In genomic region chr3:11605398-11605797, GRCh38 we compare ENCODE assay signal across 16 cellular contexts. TPM values are rescaled to one million over a fixed set of nuclear protein-coding genes. Genes with fewer than 3 reads are reported as not detected.
DNase-seq lines count a peak whose midpoint lies in the region; ATAC-seq, FAIRE-seq and TF ChIP-seq lines count a peak whose summit lies in the region.
"Had no signal": no experiment of that assay in that cellular context is flagged by ENCODE, and none has a peak within 500 bp of the region (broad histone marks: within the 10 kb centered on the region; RNA-seq: fewer than 3 reads in every experiment).

No MANE protein-coding gene starts in this region.

- H3K4me1 Mint-ChIP-seq in HFFc6 (ENCODE audit: low read depth) (peaks cover 99% of the 10 kb centered on the region), endothelial cell (ENCODE audit: unreplicated experiment) (peaks cover 63% of the 10 kb centered on the region), osteocyte (ENCODE audit: unreplicated experiment) (peaks cover 96% of the 10 kb centered on the region)

- POLR2A ChIA-PET in A549 (lab: Yijun Ruan, JAX): no interaction called here

- TF ChIP-seq CTCF in A549 (IDR thresholded peaks at IDR 0.05) (no peak), HFFc6 (IDR thresholded peaks at IDR 0.05) (no peak), endothelial cell (IDR thresholded peaks at IDR 0.05; ENCODE audit: unreplicated experiment) (no peak), osteocyte (IDR thresholded peaks at IDR 0.05) (no peak)

- no peak overlapping the region for H3K27ac ChIP-seq in A549
- no peak overlapping the region for H3K27ac ChIP-seq in caudate nucleus (ENCODE audit: low read depth, low read length)
- H3K27ac ChIP-seq: parathyroid adenoma had no signal

- no peak for ATAC-seq in A549
- ATAC-seq in activated naive CD4-positive, alpha-beta T cell treated with anti-CD3 and anti-CD28 coated beads, Interleukin-2, amount 50 U/mL, for 72 hours: no peak

- no peak for TF ChIP-seq EP300 in A549 (IDR thresholded peaks at IDR 0.05)

- no peaks in the 10 kb centered on the region for H3K9me3 ChIP-seq in A549

- no peaks in the 10 kb centered on the region for H3K9me3 Mint-ChIP-seq in HFFc6
- H3K9me3 Mint-ChIP-seq in endothelial cell (ENCODE audit: unreplicated experiment): no peaks in the 10 kb centered on the region
- H3K9me3 Mint-ChIP-seq in osteocyte (ENCODE audit: unreplicated experiment): no peaks in the 10 kb centered on the region
- H3K9me3 Mint-ChIP-seq in activated naive CD4-positive, alpha-beta T cell treated with anti-CD3 and anti-CD28 coated beads, Interleukin-2, amount 50 U/mL, for 72 hours: peaks cover 0 to 5% of the 10 kb centered on the region in 2 donors

- H3K27ac Mint-ChIP-seq in HFFc6: peak overlapping the region; percentile 91
- peak overlapping the region; percentile 28 for H3K27ac Mint-ChIP-seq in endothelial cell (ENCODE audit: unreplicated experiment)
- H3K27ac Mint-ChIP-seq in osteocyte (ENCODE audit: unreplicated experiment): peak overlapping the region; percentile 99
- peak overlapping the region in 1 of 2 donors; percentile 50 for H3K27ac Mint-ChIP-seq in activated naive CD4-positive, alpha-beta T cell treated with anti-CD3 and anti-CD28 coated beads, Interleukin-2, amount 50 U/mL, for 72 hours

- H3K4me2 ChIP-seq in A549: no peak overlapping the region

- H3K36me3 Mint-ChIP-seq in HFFc6 (ENCODE audit: low read depth) (peaks cover 48% of the 10 kb centered on the region), endothelial cell (ENCODE audit: low read depth, unreplicated experiment) (peaks cover 24% of the 10 kb centered on the region), osteocyte (ENCODE audit: unreplicated experiment) (peaks cover 31% of the 10 kb centered on the region)
- peaks cover 8 to 10% of the 10 kb centered on the region in 2 donors for H3K36me3 Mint-ChIP-seq in activated naive CD4-positive, alpha-beta T cell treated with anti-CD3 and anti-CD28 coated beads, Interleukin-2, amount 50 U/mL, for 72 hours

- H3K4me3 Mint-ChIP-seq in HFFc6: peak overlapping the region; percentile 33
- no peak overlapping the region for H3K4me3 Mint-ChIP-seq in endothelial cell (ENCODE audit: unreplicated experiment)
- H3K4me3 Mint-ChIP-seq in osteocyte (ENCODE audit: unreplicated experiment): peak overlapping the region; percentile 36

- DNase-seq in A549 (ENCODE audit: low read depth in 1 of 2, low spot score in 1 of 2) (no peak), HFFc6 (no peak), endothelial cell (ENCODE audit: low spot score) (no peak), osteocyte (ENCODE audit: extremely low spot score, unreplicated experiment) (no peak), KG1 (lab: John Stamatoyannopoulos, UW) (no peak), AG08395 (ENCODE audit: low spot score) (no peak), caudate nucleus (lab: John Stamatoyannopoulos, UW) (no peak)
- DNase-seq in activated naive CD4-positive, alpha-beta T cell treated with anti-CD3 and anti-CD28 coated beads, Interleukin-2, amount 50 U/mL, for 72 hours (ENCODE audit: low spot score in 2 of 2): no peak
- DNase-seq: activated naive CD4-positive, alpha-beta T cell; effector CD8-positive, alpha-beta T cell; NCI-H1694; NCI-H524; SW 1271 had no signal

- CTCF ChIA-PET in A549 (lab: Yijun Ruan, JAX): interaction anchor here (1.0 kb wide), 2 partner anchors 13 to 211 kb away, joined by 3 read pairs; no protein-coding TSS in a partner anchor

- no peak for TF ChIP-seq RAD21 in A549 (conservative IDR thresholded peaks at IDR 0.05 in 1 of 2, IDR thresholded peaks at IDR 0.05 in 1 of 2)

- WGBS in A549 (ENCODE audit: missing lambda C conversion rate): 92% methylated on average over 1 of the region's 1 CpG

- peaks cover 6% of the 10 kb centered on the region; the same call in 1 of the 2 replicates for H3K27me3 Mint-ChIP-seq in HFFc6 (ENCODE audit: insufficient read depth)
- peaks cover 10% of the 10 kb centered on the region for H3K27me3 Mint-ChIP-seq in endothelial cell (ENCODE audit: unreplicated experiment)
- H3K27me3 Mint-ChIP-seq in osteocyte (ENCODE audit: unreplicated experiment): no peaks in the 10 kb centered on the region

- peaks cover 37% of the 10 kb centered on the region for H3K4me1 ChIP-seq in A549

- FAIRE-seq in A549 (lab: Jason Lieb, UNC): no peak
- FAIRE-seq: bronchial epithelial cell had no signal

- H3K4me3 ChIP-seq in A549: no peak overlapping the region
- H3K4me3 ChIP-seq: lung had no signal

- TF ChIP-seq POLR2A in A549 (IDR thresholded peaks at IDR 0.05; ENCODE audit: low read length): no peak

TF ChIP-seq in A549, 52 proteins besides CTCF, POLR2A, EP300 and RAD21:
- TF ChIP-seq JUN (IDR thresholded peaks at IDR 0.05) (no peak), FOXS1 (CRISPR knock-in tag; IDR thresholded peaks at IDR 0.05) (no peak), ESRRA (IDR thresholded peaks at IDR 0.05; ENCODE audit: borderline replicate concordance, low read length) (no peak), ZFP36 (IDR thresholded peaks at IDR 0.05; ENCODE audit: borderline replicate concordance, partially characterized antibody) (peak; percentile 73), FOSB (CRISPR knock-in tag; IDR thresholded peaks at IDR 0.05) (no peak), CBX2 (IDR thresholded peaks at IDR 0.05; ENCODE audit: borderline replicate concordance, low read depth) (no peak), TP53 (CRISPR knock-in tag; IDR thresholded peaks at IDR 0.05) (no peak)

RNA-seq across cellular contexts. Expression of gene VGLL4, which starts 38.3 kb away (rescaled TPM):
- polyA plus RNA-seq in A549 (2011; rRNA removed) (26.3 and 28.1 TPM in 2 replicates), A549 (2017; fragmentation: RNase III; extraction: RNeasy Plus Mini Kit Qiagen cat#74134 plus additional on column Dnase treatment) (22.0 to 24.7 TPM (median 24.2 TPM) in 3 replicates)
- polyA plus RNA-seq in A549 (2012; cell fraction: cytosol; rRNA removed): 29.7 and 37.9 TPM in 2 replicates
- polyA plus RNA-seq in A549 (2012; cell fraction: nucleus; rRNA removed): 47.0 and 48.7 TPM in 2 replicates
- 20.6 and 22.9 TPM in 2 replicates for polyA minus RNA-seq in A549 (2011; rRNA and poly(A)+ RNA removed)
- 10 to 100 TPM; 31.6 to 42.2 (median 33.8) TPM for total RNA-seq in HFFc6 (2021; fragmentation: NEBNext Ultra II Directional; extraction: Animal tissue kit (Norgen Biotek cat#: 25700))
- total RNA-seq in endothelial cell (ENCODE audit: unreplicated experiment) (120 TPM), osteocyte (130 and 139 TPM in 2 replicates)
- total RNA-seq in activated naive CD4-positive, alpha-beta T cell treated with anti-CD3 and anti-CD28 coated beads, Interleukin-2, amount 50 U/mL, for 72 hours: 10 to 100 TPM; 14.8 to 24.9 TPM
